Comparison of ENCODE assay signal across 20 cellular contexts in genomic region chr12:47141459-47141858, GRCh38.
"Had no signal": no experiment of that assay in that cellular context is flagged by ENCODE, and none has a peak within 500 bp of the region (broad histone marks: within the 10 kb centered on the region; RNA-seq: fewer than 3 reads in every experiment).

No MANE protein-coding gene starts in this region.

- H3K4me1 Mint-ChIP-seq: activated naive CD8-positive, alpha-beta T cell treated with anti-CD3 and anti-CD28 coated beads, Interleukin-2, amount 10 ng/mL, durations not matched to agents 7 days and 5 days; neural progenitor cell had no signal

- ATAC-seq: activated CD8-positive, alpha-beta T cell treated with anti-CD3 and anti-CD28 coated beads for 36 hours; naive thymus-derived CD4-positive, alpha-beta T cell had no signal

- H3K4me2 ChIP-seq: neural progenitor cell had no signal

- H3K27ac Mint-ChIP-seq: activated CD4-positive, alpha-beta T cell treated with anti-CD3 and anti-CD28 coated beads, Interleukin-2, amount 10 ng/mL, durations not matched to agents 24 days and 14 days; activated naive CD8-positive, alpha-beta T cell treated with anti-CD3 and anti-CD28 coated beads, Interleukin-2, amount 10 ng/mL, durations not matched to agents 7 days and 5 days; activated T-helper 2 cell treated with anti-CD3 and anti-CD28 coated beads, Interferon-gamma antibody, Interleukin-2, Interleukin-4, amounts not matched to agents 10 μg/mL and 5 μg/mL and 100 μg/mL, durations not matched to agents 14 hours and 24 hours and 36 hours; neural progenitor cell had no signal

- H3K27ac ChIP-seq: neural progenitor cell, prostate gland, right atrium auricular region had no signal

- H3K36me3 ChIP-seq: neural progenitor cell, prostate gland, right atrium auricular region had no signal

- H3K4me1 ChIP-seq: neural progenitor cell, prostate gland, right atrium auricular region had no signal

- DNase-seq: activated CD4-positive, alpha-beta T cell treated with anti-CD3 and anti-CD28 coated beads, Interleukin-2, amount 10 ng/mL, durations not matched to agents 24 days and 14 days; activated CD8-positive, alpha-beta T cell treated with anti-CD3 and anti-CD28 coated beads for 36 hours; activated naive CD4-positive, alpha-beta T cell treated with Interleukin-2 at 50 U/mL for 16 hours; activated naive CD8-positive, alpha-beta T cell treated with anti-CD3 and anti-CD28 coated beads, Interleukin-2, amount 10 ng/mL, durations not matched to agents 7 days and 5 days; activated T-cell treated with anti-CD3 and anti-CD28 coated beads, Interleukin-2, amount 50 U/mL, for 1 hour; amygdala; caudate nucleus; erythroblast; hypothalamus; mesenchymal stem cell; naive thymus-derived CD4-positive, alpha-beta T cell; stimulated activated CD4-positive, alpha-beta T cell treated with anti-CD3 and anti-CD28 coated beads, Interleukin-12 subunit alpha, Interleukin-12 subunit beta, amount 100 ng/mL, for 4 hours; stimulated activated CD4-positive, alpha-beta T cell treated with anti-CD3 and anti-CD28 coated beads, Interleukin-1b, Interleukin-23, amount 100 ng/mL, for 48 hours; stimulated activated CD8-positive, alpha-beta memory T cell treated with anti-CD3 and anti-CD28 coated beads, Interleukin-4, amount 100 ng/mL, for 48 hours; stimulated activated naive CD4-positive, alpha-beta T cell; T1000 had no signal

- H3K4me3 ChIP-seq: neural progenitor cell, prostate gland, right atrium auricular region had no signal

- H3K4me3 Mint-ChIP-seq: activated CD4-positive, alpha-beta T cell treated with anti-CD3 and anti-CD28 coated beads, Interleukin-2, amount 10 ng/mL, durations not matched to agents 24 days and 14 days; activated CD8-positive, alpha-beta T cell treated with anti-CD3 and anti-CD28 coated beads for 36 hours; activated naive CD8-positive, alpha-beta T cell treated with anti-CD3 and anti-CD28 coated beads, Interleukin-2, amount 10 ng/mL, durations not matched to agents 7 days and 5 days; naive thymus-derived CD4-positive, alpha-beta T cell; neural progenitor cell had no signal

- H3K27me3 Mint-ChIP-seq: activated CD4-positive, alpha-beta T cell treated with anti-CD3 and anti-CD28 coated beads, Interleukin-2, amount 10 ng/mL, durations not matched to agents 24 days and 14 days; activated CD8-positive, alpha-beta T cell treated with anti-CD3 and anti-CD28 coated beads for 36 hours; activated naive CD8-positive, alpha-beta T cell treated with anti-CD3 and anti-CD28 coated beads, Interleukin-2, amount 10 ng/mL, durations not matched to agents 7 days and 5 days; naive thymus-derived CD4-positive, alpha-beta T cell had no signal

- H3K27me3 ChIP-seq: neural progenitor cell, right atrium auricular region had no signal

- H3K36me3 Mint-ChIP-seq: neural progenitor cell had no signal

- H3K9me3 ChIP-seq: prostate gland had no signal

- H2AFZ ChIP-seq: neural progenitor cell had no signal
